Comparison of ENCODE assay signal across 12 cellular contexts in the genomic region with DNA sequence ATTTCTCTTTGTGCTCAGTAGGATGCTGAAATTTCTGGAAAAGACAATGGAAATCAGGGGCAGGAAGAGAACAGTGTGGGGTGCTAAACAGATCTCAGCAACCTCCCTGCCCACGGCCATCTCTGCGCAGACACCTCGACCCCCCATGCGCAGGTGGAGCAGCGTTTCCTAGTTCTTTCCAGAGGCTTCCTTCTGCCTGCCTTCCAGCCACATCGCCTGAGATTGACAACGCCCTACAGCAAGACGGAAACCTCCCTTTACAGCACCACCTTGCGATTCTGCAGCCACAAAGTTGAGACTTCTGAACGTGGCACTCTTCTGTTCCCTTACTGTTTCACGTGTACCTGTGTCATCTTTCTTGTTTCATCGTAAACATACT. TPM values are rescaled to one million over a fixed set of nuclear protein-coding genes. Genes with fewer than 3 reads are reported as not detected.
DNase-seq lines count a peak whose midpoint lies in the region; ATAC-seq and TF ChIP-seq lines count a peak whose summit lies in the region.
"Had no signal": no experiment of that assay in that cellular context is flagged by ENCODE, and none has a peak within 500 bp of the region (broad histone marks: within the 10 kb centered on the region; RNA-seq: fewer than 3 reads in every experiment).

No MANE protein-coding gene starts in this region.

- H3K9me3 Mint-ChIP-seq in CD4-positive, CD25-positive, alpha-beta regulatory T cell = no peaks in the 10 kb centered on the region
- H3K9me3 Mint-ChIP-seq in activated T-helper 1 cell treated with anti-CD3 and anti-CD28 coated beads, Interleukin-12 subunit alpha, Interleukin-12 subunit beta, Interleukin-2, Interleukin-4 antibody, amounts not matched to agents 30 ng/mL and 10 ng/mL and 1 ng/mL, durations not matched to agents 14 hours and 24 hours and 36 hours = no peaks in the 10 kb centered on the region
- no peaks in the 10 kb centered on the region for H3K9me3 Mint-ChIP-seq in chondrocyte (ENCODE audit: low read depth)

- no peaks in the 10 kb centered on the region for H3K36me3 ChIP-seq in CD4-positive, CD25-positive, alpha-beta regulatory T cell (ENCODE audit: control insufficient read depth, insufficient read depth, low read length)
- H3K36me3 ChIP-seq in mucosa of rectum (ENCODE audit: control insufficient read depth in 2 of 2, insufficient read depth in 2 of 2, low read length in 2 of 2) = no peaks in the 10 kb centered on the region
- H3K36me3 ChIP-seq: SJSA1 had no signal

- ATAC-seq in CD4-positive, CD25-positive, alpha-beta regulatory T cell (ENCODE audit: low read depth in 2 of 2) = no peak

- peak overlapping the region in 2 of 3 donors; percentile 54 to 71 for H3K27ac Mint-ChIP-seq in CD4-positive, CD25-positive, alpha-beta regulatory T cell
- H3K27ac Mint-ChIP-seq in activated T-helper 1 cell treated with anti-CD3 and anti-CD28 coated beads, Interleukin-12 subunit alpha, Interleukin-12 subunit beta, Interleukin-2, Interleukin-4 antibody, amounts not matched to agents 30 ng/mL and 10 ng/mL and 1 ng/mL, durations not matched to agents 14 hours and 24 hours and 36 hours = peak overlapping the region; percentile 62
- no peak overlapping the region for H3K27ac Mint-ChIP-seq in chondrocyte (ENCODE audit: unreplicated experiment)
- H3K27ac Mint-ChIP-seq: nephron progenitor cell had no signal

- no peak for TF ChIP-seq CTCF in GM12865 (IDR thresholded peaks at IDR 0.05; ENCODE audit: insufficient read depth, low read depth, low read length, missing control alignments)
- TF ChIP-seq CTCF in chondrocyte (IDR thresholded peaks at IDR 0.05) = no peak

- H3K9ac ChIP-seq in mucosa of rectum (ENCODE audit: low read depth in 1 of 2, low read length in 2 of 2) = peak overlapping the region in 1 of 2 donors; percentile 62

- H3K27ac ChIP-seq in CD4-positive, CD25-positive, alpha-beta regulatory T cell (ENCODE audit: insufficient read depth, low read length, poor library complexity, severe bottlenecking) = no peak overlapping the region
- H3K27ac ChIP-seq in mucosa of rectum (ENCODE audit: low read depth in 2 of 2, low read length in 2 of 2) = peak overlapping the region; percentile 76 to 86
- H3K27ac ChIP-seq: SJSA1, VCaP had no signal

- intact Hi-C loops in activated T-helper 1 cell treated with anti-CD3 and anti-CD28 coated beads, Interleukin-12 subunit alpha, Interleukin-12 subunit beta, Interleukin-2, Interleukin-4 antibody, amounts not matched to agents 30 ng/mL and 10 ng/mL and 1 ng/mL, durations not matched to agents 14 hours and 24 hours and 36 hours (cut with micrococcal nuclease) = no loop called here

- DNase-seq in CD4-positive, CD25-positive, alpha-beta regulatory T cell = peak in 1 of 3 donors; percentile 51
- DNase-seq in GM12865 (ENCODE audit: low read depth) (peak; percentile 19), NCI-H345 treated with DMSO at 0.1 percent for 48 hours (lab: John Stamatoyannopoulos, UW; ENCODE audit: unreplicated experiment) (no peak), chondrocyte (ENCODE audit: low spot score) (no peak), NCI-H69 (lab: John Stamatoyannopoulos, UW) (no peak)
- no peak for DNase-seq in activated T-helper 1 cell treated with anti-CD3 and anti-CD28 coated beads, Interleukin-12 subunit alpha, Interleukin-12 subunit beta, Interleukin-2, Interleukin-4 antibody, amounts not matched to agents 30 ng/mL and 10 ng/mL and 1 ng/mL, durations not matched to agents 14 hours and 24 hours and 36 hours (ENCODE audit: low spot score)
- DNase-seq: activated effector memory CD4-positive, alpha-beta T cell treated with Interleukin-2 at 50 U/mL for 16 hours; NCI-H2081; nephron progenitor cell had no signal

- peaks cover 3% of the 10 kb centered on the region for H3K36me3 Mint-ChIP-seq in CD4-positive, CD25-positive, alpha-beta regulatory T cell
- H3K36me3 Mint-ChIP-seq in activated T-helper 1 cell treated with anti-CD3 and anti-CD28 coated beads, Interleukin-12 subunit alpha, Interleukin-12 subunit beta, Interleukin-2, Interleukin-4 antibody, amounts not matched to agents 30 ng/mL and 10 ng/mL and 1 ng/mL, durations not matched to agents 14 hours and 24 hours and 36 hours (ENCODE audit: low read depth) = peaks cover 7% of the 10 kb centered on the region
- no peaks in the 10 kb centered on the region for H3K36me3 Mint-ChIP-seq in chondrocyte (ENCODE audit: low read depth)

- H3K4me3 ChIP-seq in CD4-positive, CD25-positive, alpha-beta regulatory T cell (ENCODE audit: low read depth, low read length) = no peak overlapping the region
- H3K4me3 ChIP-seq in GM12865 (ENCODE audit: low read depth, low read length) (no peak overlapping the region), mucosa of rectum (ENCODE audit: low read length in 2 of 2) (peak overlapping the region; percentile 35 to 55)
- H3K4me3 ChIP-seq: SJSA1 had no signal

- H3K9me3 ChIP-seq in CD4-positive, CD25-positive, alpha-beta regulatory T cell (ENCODE audit: control insufficient read depth in 2 of 2, low read length in 2 of 2) = no peaks in the 10 kb centered on the region
- H3K9me3 ChIP-seq in mucosa of rectum (ENCODE audit: control insufficient read depth in 2 of 2, low read length in 2 of 2) = no peaks in the 10 kb centered on the region
- H3K9me3 ChIP-seq: SJSA1 had no signal

- H3K27me3 ChIP-seq in CD4-positive, CD25-positive, alpha-beta regulatory T cell (ENCODE audit: control insufficient read depth, insufficient read depth, low read length) = no peaks in the 10 kb centered on the region
- no peaks in the 10 kb centered on the region for H3K27me3 ChIP-seq in mucosa of rectum (ENCODE audit: control insufficient read depth in 2 of 2, insufficient read depth in 2 of 2, low read length in 2 of 2)
- H3K27me3 ChIP-seq: SJSA1 had no signal

- H3K4me3 Mint-ChIP-seq in CD4-positive, CD25-positive, alpha-beta regulatory T cell = no peak overlapping the region
- peak overlapping the region; percentile 69 for H3K4me3 Mint-ChIP-seq in activated T-helper 1 cell treated with anti-CD3 and anti-CD28 coated beads, Interleukin-12 subunit alpha, Interleukin-12 subunit beta, Interleukin-2, Interleukin-4 antibody, amounts not matched to agents 30 ng/mL and 10 ng/mL and 1 ng/mL, durations not matched to agents 14 hours and 24 hours and 36 hours
- no peak overlapping the region for H3K4me3 Mint-ChIP-seq in chondrocyte (ENCODE audit: unreplicated experiment)
- H3K4me3 Mint-ChIP-seq: nephron progenitor cell had no signal

- H3K4me1 Mint-ChIP-seq in CD4-positive, CD25-positive, alpha-beta regulatory T cell = peaks cover 16 to 33% (median 17%) of the 10 kb centered on the region in 4 donors
- peaks cover 47% of the 10 kb centered on the region for H3K4me1 Mint-ChIP-seq in activated T-helper 1 cell treated with anti-CD3 and anti-CD28 coated beads, Interleukin-12 subunit alpha, Interleukin-12 subunit beta, Interleukin-2, Interleukin-4 antibody, amounts not matched to agents 30 ng/mL and 10 ng/mL and 1 ng/mL, durations not matched to agents 14 hours and 24 hours and 36 hours (ENCODE audit: low read depth)
- peaks cover 11% of the 10 kb centered on the region for H3K4me1 Mint-ChIP-seq in chondrocyte (ENCODE audit: low read depth)
- H3K4me1 Mint-ChIP-seq: nephron progenitor cell had no signal

- H3K4me1 ChIP-seq in CD4-positive, CD25-positive, alpha-beta regulatory T cell (ENCODE audit: control insufficient read depth, insufficient read depth, low read length, poor library complexity, severe bottlenecking) = peaks cover 22% of the 10 kb centered on the region
- H3K4me1 ChIP-seq in mucosa of rectum (ENCODE audit: control insufficient read depth in 2 of 2, insufficient read depth in 2 of 2, low read length in 2 of 2) = peaks cover 15 to 34% of the 10 kb centered on the region in 2 donors

- H3K27me3 Mint-ChIP-seq in CD4-positive, CD25-positive, alpha-beta regulatory T cell = no peaks in the 10 kb centered on the region
- H3K27me3 Mint-ChIP-seq in activated T-helper 1 cell treated with anti-CD3 and anti-CD28 coated beads, Interleukin-12 subunit alpha, Interleukin-12 subunit beta, Interleukin-2, Interleukin-4 antibody, amounts not matched to agents 30 ng/mL and 10 ng/mL and 1 ng/mL, durations not matched to agents 14 hours and 24 hours and 36 hours (ENCODE audit: insufficient read depth) = no peaks in the 10 kb centered on the region
- peaks cover 7% of the 10 kb centered on the region for H3K27me3 Mint-ChIP-seq in chondrocyte (ENCODE audit: low read depth)

RNA-seq across cellular contexts. Expression of gene CASP8, which starts 31.4 kb away (rescaled TPM):
- total RNA-seq in CD4-positive, CD25-positive, alpha-beta regulatory T cell = 254 TPM
- 100 to 1,000 TPM in 1 of 4 donors, 10 to 100 TPM in 3; 63.8 to 112 (median 94.1) TPM for polyA plus RNA-seq in CD4-positive, CD25-positive, alpha-beta regulatory T cell
- 40.5 and 40.6 TPM in 2 replicates for total RNA-seq in activated T-helper 1 cell treated with anti-CD3 and anti-CD28 coated beads, Interleukin-12 subunit alpha, Interleukin-12 subunit beta, Interleukin-2, Interleukin-4 antibody, amounts not matched to agents 30 ng/mL and 10 ng/mL and 1 ng/mL, durations not matched to agents 14 hours and 24 hours and 36 hours
- 3.0 to 7.6 TPM (median 4.0 TPM) in 3 replicates for total RNA-seq in chondrocyte

RNA-seq across cellular contexts. Expression of gene CASP10, which starts 46.0 kb away (rescaled TPM):
- total RNA-seq in CD4-positive, CD25-positive, alpha-beta regulatory T cell = 15.1 TPM
- 1 to 10 TPM; 4.4 to 7.1 (median 5.6) TPM for polyA plus RNA-seq in CD4-positive, CD25-positive, alpha-beta regulatory T cell
- total RNA-seq in activated T-helper 1 cell treated with anti-CD3 and anti-CD28 coated beads, Interleukin-12 subunit alpha, Interleukin-12 subunit beta, Interleukin-2, Interleukin-4 antibody, amounts not matched to agents 30 ng/mL and 10 ng/mL and 1 ng/mL, durations not matched to agents 14 hours and 24 hours and 36 hours = 13.5 and 15.7 TPM in 2 replicates
- total RNA-seq in chondrocyte = 0.05 to 0.15 TPM in 2 of 3 replicates, not detected in the other

Comparison
In these comparisons a context has a peak if more than half of its experiments do, and no peak if none do; other contexts are left out.
1. H3K4me3 ChIP-seq: peak in mucosa of rectum (2 of 2); none in CD4-positive, CD25-positive, alpha-beta regulatory T cell (single experiment) and GM12865 (single experiment).
2. RNA of gene CASP10, which starts 46.0 kb away (total RNA-seq): 15.1 TPM in CD4-positive, CD25-positive, alpha-beta regulatory T cell (single experiment) and 13.5 to 15.7 TPM in activated T-helper 1 cell treated with anti-CD3 and anti-CD28 coated beads, Interleukin-12 subunit alpha, Interleukin-12 subunit beta, Interleukin-2, Interleukin-4 antibody, amounts not matched to agents 30 ng/mL and 10 ng/mL and 1 ng/mL, durations not matched to agents 14 hours and 24 hours and 36 hours; 0.05 to 0.15 TPM in chondrocyte; every median in the first group is over 10 times any median in the second.